ENCODE assay signal across 8 cellular contexts in the genomic region with DNA sequence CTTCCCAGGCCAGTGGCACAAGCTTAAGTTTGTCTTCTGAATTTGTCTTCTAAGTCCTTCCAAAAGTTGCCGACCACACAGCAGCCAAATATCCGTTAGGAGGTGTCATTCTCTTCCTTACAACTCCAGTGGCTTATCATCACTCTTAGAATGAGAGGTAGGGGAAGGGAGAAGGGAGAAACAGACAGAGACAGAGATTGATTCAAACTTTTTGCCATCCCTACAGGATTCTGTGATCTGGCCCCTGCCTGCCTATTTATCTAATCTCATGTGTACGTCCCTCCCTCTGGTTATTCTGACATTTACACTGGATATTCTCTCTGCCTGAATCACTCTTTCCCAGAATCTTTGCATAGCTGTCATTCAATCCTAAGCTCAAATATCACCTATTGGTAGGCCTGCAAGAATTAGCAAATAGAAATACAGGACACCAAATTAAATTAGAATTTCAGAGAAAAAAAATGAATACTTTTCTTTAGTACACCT. TPM values are rescaled to one million over a fixed set of nuclear protein-coding genes. Genes with fewer than 3 reads are reported as not detected.
A peak's percentile ranks its signal among the peaks of the same experiment; 100 is the strongest.
DNase-seq lines count a peak whose midpoint lies in the region; ATAC-seq and TF ChIP-seq lines count a peak whose summit lies in the region.

No MANE protein-coding gene starts in this region.

- peak overlapping the region; percentile 95 for H3K4me2 ChIP-seq in Loucy (ENCODE audit: low read depth, low read length, poor library complexity, severe bottlenecking)

- H3K4me1 ChIP-seq in Loucy (ENCODE audit: insufficient read depth, low read length, poor library complexity, severe bottlenecking) (peaks cover 19% of the 10 kb centered on the region), ectodermal cell (ENCODE audit: control insufficient read depth, insufficient read depth, low read length) (no peaks in the 10 kb centered on the region)

- H3K4me3 Mint-ChIP-seq in CD14-positive monocyte (peak overlapping the region; percentile 96 to 99), nephron (peak overlapping the region; percentile 99 to 100 (median 100))

- no peaks in the 10 kb centered on the region for H3K9me2 ChIP-seq in Loucy (replicated peaks; ENCODE audit: low read depth, low read length)

- H3K9me3 ChIP-seq in Loucy (ENCODE audit: insufficient read depth, low read depth, low read length) (no peaks in the 10 kb centered on the region), ectodermal cell (ENCODE audit: control insufficient read depth, low read length) (no peaks in the 10 kb centered on the region)

- no peak for ATAC-seq in GM18868 (IDR thresholded peaks at IDR 0.05; ENCODE audit: unreplicated experiment)
- ATAC-seq in HG02763 (IDR thresholded peaks at IDR 0.05; ENCODE audit: unreplicated experiment) = no peak

- peaks cover 19 to 22% of the 10 kb centered on the region in 2 donors for H3K36me3 Mint-ChIP-seq in CD14-positive monocyte
- peaks cover 13% of the 10 kb centered on the region for H3K36me3 Mint-ChIP-seq in nephron (ENCODE audit: low read depth)

- peak overlapping the region; percentile 95 for H2AFZ ChIP-seq in Loucy (ENCODE audit: low read length)

- 0 to 7% methylated on average over 2 of the region's 3 CpGs for WGBS in ectodermal cell, 2 experiments

- H3K27ac Mint-ChIP-seq in CD14-positive monocyte (peak overlapping the region; percentile 99 to 100 (median 99)), nephron (peak overlapping the region; percentile 87 to 97 (median 95))

- H3K36me3 ChIP-seq in Loucy (ENCODE audit: insufficient read depth, low read length) (peaks cover 13% of the 10 kb centered on the region; the same call in 1 of the 2 replicates), ectodermal cell (ENCODE audit: control insufficient read depth, insufficient read depth, low read length) (peaks cover 15% of the 10 kb centered on the region)

- TF ChIP-seq CTCF in CD14-positive monocyte (IDR thresholded peaks at IDR 0.05) (no peak), Loucy (conservative IDR thresholded peaks at IDR 0.05; ENCODE audit: low read length) (no peak), nephron (IDR thresholded peaks at IDR 0.05; ENCODE audit: unreplicated experiment in 3 of 3) (no peak)

- H4K20me1 ChIP-seq in Loucy (ENCODE audit: insufficient read depth, low read length, poor library complexity, severe bottlenecking) = peaks cover 36% of the 10 kb centered on the region

- H3K4me3 ChIP-seq in Loucy (ENCODE audit: low read length, poor library complexity, severe bottlenecking) = peak overlapping the region; percentile 83
- H3K4me3 ChIP-seq in ectodermal cell (ENCODE audit: insufficient read depth, low read depth, low read length) = peak overlapping the region; percentile 88

- DNase-seq in CD14-positive monocyte (ENCODE audit: low spot score) = no peak
- DNase-seq in glomerular visceral epithelial cell (ENCODE audit: extremely low spot score) = no peak
- no peak for DNase-seq in NCI-H2196 treated with DMSO at 0.1 percent for 48 hours (lab: John Stamatoyannopoulos, UW; ENCODE audit: unreplicated experiment)

- H3K4me1 Mint-ChIP-seq in CD14-positive monocyte (peaks cover 19% of the 10 kb centered on the region), nephron (peaks cover 41% of the 10 kb centered on the region)

- no peak overlapping the region for H3K27ac ChIP-seq in ectodermal cell (ENCODE audit: insufficient read depth, low read depth, low read length, poor library complexity, severe bottlenecking)

- intact Hi-C loops in CD14-positive monocyte (cut with micrococcal nuclease) = loop anchor here (2.0 to 10.0 kb wide), 4 partner anchors 39 to 419 kb away; a partner anchor contains a TSS

- H3F3A ChIP-seq in Loucy (ENCODE audit: low read depth) = no peaks in the 10 kb centered on the region

- H3K27me3 Mint-ChIP-seq in CD14-positive monocyte (ENCODE audit: low read depth in 3 of 3) (peaks cover 0 to 4% (median 4%) of the 10 kb centered on the region in 3 donors), nephron (ENCODE audit: low read depth) (peaks cover 1% of the 10 kb centered on the region)

- peaks cover 41% of the 10 kb centered on the region for H3K79me2 ChIP-seq in Loucy (ENCODE audit: insufficient read depth, low read length)

- peak overlapping the region; percentile 83 for H3K9ac ChIP-seq in Loucy (ENCODE audit: low read depth, low read length, poor library complexity, severe bottlenecking)

- H3K9me3 Mint-ChIP-seq in CD14-positive monocyte (peaks cover 0 to 2% (median 0%) of the 10 kb centered on the region in 7 donors), nephron (no peaks in the 10 kb centered on the region)

- no peaks in the 10 kb centered on the region for H3K27me3 ChIP-seq in Loucy (ENCODE audit: insufficient read depth, low read length, poor library complexity, severe bottlenecking)
- peaks cover 25% of the 10 kb centered on the region for H3K27me3 ChIP-seq in ectodermal cell (ENCODE audit: control insufficient read depth, insufficient read depth, low read length, poor library complexity, severe bottlenecking)

RNA-seq across cellular contexts. Expression of a gene that starts 0.5 kb away (rescaled TPM):
- polyA plus RNA-seq in CD14-positive monocyte = 10 to 100 TPM; 35.4 to 37.2 TPM
- polyA plus RNA-seq in ectodermal cell (2013, experiment 1 of 4) = 74.7 TPM
- 67.4 TPM for polyA plus RNA-seq in ectodermal cell (2013, experiment 2 of 4)
- polyA plus RNA-seq in ectodermal cell (2013, experiment 3 of 4) = 66.4 TPM
- 74.7 TPM for polyA plus RNA-seq in ectodermal cell (2013, experiment 4 of 4)

RNA-seq across cellular contexts. Expression of a gene that starts 38.5 kb away (rescaled TPM):
- polyA plus RNA-seq in CD14-positive monocyte = not detected
- polyA plus RNA-seq in ectodermal cell (2013, experiment 1 of 4) = 4.1 TPM
- polyA plus RNA-seq in ectodermal cell (2013, experiment 2 of 4) = 4.3 TPM
- polyA plus RNA-seq in ectodermal cell (2013, experiment 3 of 4) = 4.3 TPM
- 4.9 TPM for polyA plus RNA-seq in ectodermal cell (2013, experiment 4 of 4)

RNA-seq across cellular contexts. Expression of a gene that starts 39.5 kb away (rescaled TPM):
- polyA plus RNA-seq in CD14-positive monocyte = not detected
- 31.6 TPM for polyA plus RNA-seq in ectodermal cell (2013, experiment 1 of 4)
- polyA plus RNA-seq in ectodermal cell (2013, experiment 2 of 4) = 26.7 TPM
- polyA plus RNA-seq in ectodermal cell (2013, experiment 3 of 4) = 26.3 TPM
- 28.3 TPM for polyA plus RNA-seq in ectodermal cell (2013, experiment 4 of 4)

RNA-seq across cellular contexts. Expression of a gene that starts 42.1 kb away (rescaled TPM):
- polyA plus RNA-seq in CD14-positive monocyte = 1 to 10 TPM; 1.6 to 3.3 TPM
- 19.5 TPM for polyA plus RNA-seq in ectodermal cell (2013, experiment 1 of 4)
- 15.2 TPM for polyA plus RNA-seq in ectodermal cell (2013, experiment 2 of 4)
- 10.1 TPM for polyA plus RNA-seq in ectodermal cell (2013, experiment 3 of 4)
- polyA plus RNA-seq in ectodermal cell (2013, experiment 4 of 4) = 13.1 TPM
